Comparison of ENCODE assay signal across 8 cellular contexts in genomic region chr6:169751242-169752073, GRCh38. TPM values are rescaled to one million over a fixed set of nuclear protein-coding genes. Genes with fewer than 3 reads are reported as not detected.
DNase-seq lines count a peak whose midpoint lies in the region; ATAC-seq and TF ChIP-seq lines count a peak whose summit lies in the region.

TSS of gene DYNLT2 (minus strand) at chr6:169751572. CDS start at chr6:169751458, 114 bp downstream.
TSS of gene ERMARD (plus strand) at chr6:169751622. CDS start at chr6:169751658, 36 bp downstream.

- no peaks in the 10 kb centered on the region for H3K27me3 Mint-ChIP-seq in activated T-helper 17 cell treated with anti-CD3 and anti-CD28 coated beads, Interleukin-2, amount 50 U/mL, for 72 hours
- H3K27me3 Mint-ChIP-seq in natural killer cell (ENCODE audit: low read depth in 2 of 2), result peaks cover 0 to 1% of the 10 kb centered on the region in 2 donors

- H3K4me3 Mint-ChIP-seq in activated T-helper 17 cell treated with anti-CD3 and anti-CD28 coated beads, Interleukin-2, amount 50 U/mL, for 72 hours, result peak within 1 kb of the TSS; percentile 97
- peak within 1 kb of the TSS; percentile 98 for H3K4me3 Mint-ChIP-seq in natural killer cell

- ATAC-seq in activated T-helper 17 cell treated with anti-CD3 and anti-CD28 coated beads, Interleukin-2, amount 50 U/mL, for 72 hours (replicated peaks), result peak; percentile 98
- peak; percentile 93 to 99 (median 96) for ATAC-seq in natural killer cell

- intact Hi-C loops in natural killer cell (cut with micrococcal nuclease), result loop anchor here (1.0 to 2.0 kb wide), 3 partner anchors 27 to 803 kb away; partner anchors contain the start of genes C6orf120, PHF10, TBP and WDR27

- peaks cover 14% of the 10 kb centered on the region for H3K4me1 Mint-ChIP-seq in activated T-helper 17 cell treated with anti-CD3 and anti-CD28 coated beads, Interleukin-2, amount 50 U/mL, for 72 hours
- peaks cover 38 to 42% of the 10 kb centered on the region in 2 donors for H3K4me1 Mint-ChIP-seq in natural killer cell

- no peak for TF ChIP-seq CTCF in natural killer cell (IDR thresholded peaks at IDR 0.05)

- no peaks in the 10 kb centered on the region for H3K9me3 Mint-ChIP-seq in activated T-helper 17 cell treated with anti-CD3 and anti-CD28 coated beads, Interleukin-2, amount 50 U/mL, for 72 hours
- no peaks in the 10 kb centered on the region for H3K9me3 Mint-ChIP-seq in natural killer cell

- peaks cover 34% of the 10 kb centered on the region for H3K36me3 Mint-ChIP-seq in activated T-helper 17 cell treated with anti-CD3 and anti-CD28 coated beads, Interleukin-2, amount 50 U/mL, for 72 hours (ENCODE audit: low read depth)
- H3K36me3 Mint-ChIP-seq in natural killer cell, result no peaks in the 10 kb centered on the region

- H3K27ac Mint-ChIP-seq in activated T-helper 17 cell treated with anti-CD3 and anti-CD28 coated beads, Interleukin-2, amount 50 U/mL, for 72 hours, result peak within 1 kb of the TSS; percentile 100
- H3K27ac Mint-ChIP-seq in natural killer cell, result peak within 1 kb of the TSS; percentile 99 to 100

- DNase-seq in EL, result peak; percentile 94
- peak; percentile 84 for DNase-seq in GOT3 (lab: John Stamatoyannopoulos, UW)
- peak; percentile 92 for DNase-seq in LHCN-M2 (ENCODE audit: low read depth)
- DNase-seq in RKO (ENCODE audit: low spot score), result peak; percentile 92
- peak; percentile 91 for DNase-seq in fibroblast of peridontal ligament (ENCODE audit: extremely low read depth)
- DNase-seq in natural killer cell, result peak; percentile 95
- peak; percentile 87 to 95 (median 92) for DNase-seq in stimulated activated naive CD4-positive, alpha-beta T cell (lab: John Stamatoyannopoulos, UW)

RNA-seq across cellular contexts. Expression of gene DYNLT2, which starts in this region (rescaled TPM):
- 0.77 and 1.9 TPM in 2 replicates for total RNA-seq in LHCN-M2 (2014; rRNA removed)
- 0.45 TPM for polyA plus RNA-seq in LHCN-M2 (2012)
- total RNA-seq in activated T-helper 17 cell treated with anti-CD3 and anti-CD28 coated beads, Interleukin-2, amount 50 U/mL, for 72 hours, result 1 to 10 TPM; 1.6 to 3.1 TPM
- 1 to 10 TPM; 4.0 to 6.8 (median 5.3) TPM for total RNA-seq in natural killer cell

RNA-seq across cellular contexts. Expression of gene ERMARD, which starts in this region (rescaled TPM):
- 15.2 and 27.6 TPM in 2 replicates for total RNA-seq in LHCN-M2 (2014; rRNA removed)
- polyA plus RNA-seq in LHCN-M2 (2012), result 15.3 TPM
- 10 to 100 TPM; 25.5 to 28.3 TPM for total RNA-seq in activated T-helper 17 cell treated with anti-CD3 and anti-CD28 coated beads, Interleukin-2, amount 50 U/mL, for 72 hours
- 10 to 100 TPM; 33.9 to 42.2 (median 36.4) TPM for total RNA-seq in natural killer cell

Comparison
In these comparisons a context has a peak if more than half of its experiments do, and no peak if none do; other contexts are left out.
1. Peak in every context shown above with its lines: DNase-seq and ATAC-seq.